Comparison of ENCODE assay signal across 16 cellular contexts in the genomic region with DNA sequence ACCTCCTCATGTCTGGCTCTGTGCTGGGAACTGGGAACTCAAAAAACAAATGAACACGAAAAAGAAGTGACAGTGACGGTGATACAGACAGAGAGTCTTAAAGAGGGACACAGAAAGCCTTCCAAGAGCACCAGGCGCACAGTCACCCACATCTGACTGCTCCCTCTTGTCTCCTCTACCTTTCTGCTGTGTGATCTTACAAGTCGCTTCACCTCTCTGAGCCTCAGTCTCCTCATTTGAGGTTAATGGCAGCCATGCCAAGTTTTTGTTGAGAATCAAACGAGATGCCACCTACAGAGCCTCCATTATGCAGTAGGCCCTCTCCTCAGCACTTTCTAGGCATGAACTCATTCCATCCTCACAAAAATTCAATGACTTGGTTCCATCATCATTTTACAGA. TPM values are rescaled to one million over a fixed set of nuclear protein-coding genes. Genes with fewer than 3 reads are reported as not detected.
DNase-seq lines count a peak whose midpoint lies in the region; ATAC-seq, FAIRE-seq and TF ChIP-seq lines count a peak whose summit lies in the region.
"Had no signal": no experiment of that assay in that cellular context is flagged by ENCODE, and none has a peak within 500 bp of the region (broad histone marks: within the 10 kb centered on the region; RNA-seq: fewer than 3 reads in every experiment).

No MANE protein-coding gene starts in this region.

- no peak for ATAC-seq in activated T-helper 17 cell treated with anti-CD3 and anti-CD28 coated beads, Interleukin-2, amount 50 U/mL, for 72 hours (replicated peaks)
- ATAC-seq in heart left ventricle (no peak), GM19035 (IDR thresholded peaks at IDR 0.05; ENCODE audit: unreplicated experiment) (no peak)

- peaks cover 57 to 100% (median 97%) of the 10 kb centered on the region in 10 experiments for H3K4me1 ChIP-seq in BLaER1 treated with 17β-estradiol and CSF1 and Interleukin-3, amounts not matched to agents 10 nM and 100 nM
- H3K4me1 ChIP-seq in heart left ventricle: peaks cover 0 to 61% (median 41%) of the 10 kb centered on the region in 12 donors
- peaks cover 0 to 24% (median 15%) of the 10 kb centered on the region in 4 donors for H3K4me1 ChIP-seq in sigmoid colon
- no peaks in the 10 kb centered on the region for H3K4me1 ChIP-seq in A673 (ENCODE audit: insufficient read depth, low read length, poor library complexity, severe bottlenecking)

- peaks cover 26 to 46% (median 37%) of the 10 kb centered on the region in 11 experiments for H3K27me3 ChIP-seq in BLaER1 treated with 17β-estradiol and CSF1 and Interleukin-3, amounts not matched to agents 10 nM and 100 nM
- H3K27me3 ChIP-seq in heart left ventricle (peaks cover 0 to 12% (median 0%) of the 10 kb centered on the region in 9 donors), sigmoid colon (peaks cover 6 to 25% (median 8%) of the 10 kb centered on the region in 3 donors), A673 (replicated peaks; ENCODE audit: insufficient read depth, low read depth, low read length, poor library complexity) (peaks cover 8% of the 10 kb centered on the region)

- DNase-seq in heart left ventricle (peak in 1 of 5 donors; percentile 6), sigmoid colon (peak; percentile 22), GM19239 (ENCODE audit: insufficient read length, low spot score) (no peak), A673 (ENCODE audit: low spot score) (no peak), DMS53 (lab: John Stamatoyannopoulos, UW) (no peak)
- DNase-seq: C1 segment of cervical spinal cord; hippocampal formation; NCI-H1930; occipital lobe; stimulated activated CD4-positive, alpha-beta T cell treated with anti-CD3 and anti-CD28 coated beads, Interleukin-15, amount 100 ng/mL, for 24 hours; stimulated activated CD8-positive, alpha-beta memory T cell treated with anti-CD3 and anti-CD28 coated beads, Interleukin-4, amount 100 ng/mL, for 48 hours had no signal

- H3K36me3 Mint-ChIP-seq in activated T-helper 17 cell treated with anti-CD3 and anti-CD28 coated beads, Interleukin-2, amount 50 U/mL, for 72 hours (ENCODE audit: low read depth): peaks cover 5% of the 10 kb centered on the region

- BruUV-seq in A673 (replicated peaks; lab: Mats Ljungman, UMichigan): no TSS peak

- intact Hi-C loops in heart left ventricle (cut with DNase I) (loop anchor here in 5 of 10 donors (2.0 to 5.0 kb wide), 5 partner anchors 35 to 220 kb away; a partner anchor contains a TSS), sigmoid colon (cut with DNase I) (no loop called here), A673 (cut with micrococcal nuclease; ENCODE audit: unreplicated experiment) (no loop called here)

- 67 to 78% (median 73%) methylated on average over 5 of the region's 5 CpGs for WGBS in heart left ventricle, 4 donors
- 82 to 84% methylated on average over 5 of the region's 5 CpGs for WGBS in sigmoid colon, 2 donors

- TF ChIP-seq EP300 in sigmoid colon (IDR thresholded peaks at IDR 0.05): no peak

- no peak overlapping the region for H3K4me3 ChIP-seq in BLaER1 treated with 17β-estradiol and CSF1 and Interleukin-3, amounts not matched to agents 10 nM and 100 nM
- peak overlapping the region; percentile 13 to 87 (median 76) for H3K4me3 ChIP-seq in heart left ventricle
- H3K4me3 ChIP-seq in sigmoid colon: peak overlapping the region in 3 of 4 donors; percentile 15 to 57 (median 51)
- H3K4me3 ChIP-seq in A673 (ENCODE audit: low read depth, low read length, poor library complexity, severe bottlenecking): no peak overlapping the region

- no peak for TF ChIP-seq CTCF in heart left ventricle (IDR thresholded peaks at IDR 0.05)
- no peak for TF ChIP-seq CTCF in sigmoid colon (IDR thresholded peaks at IDR 0.05)
- no peak for TF ChIP-seq CTCF in A673 (conservative IDR thresholded peaks at IDR 0.05; ENCODE audit: low read depth, low read length)

- H3K4me2 ChIP-seq in BLaER1 treated with 17β-estradiol and CSF1 and Interleukin-3, amounts not matched to agents 10 nM and 100 nM: peak overlapping the region; percentile 62 to 99 (median 96)

- H3K9me3 Mint-ChIP-seq in activated T-helper 17 cell treated with anti-CD3 and anti-CD28 coated beads, Interleukin-2, amount 50 U/mL, for 72 hours: no peaks in the 10 kb centered on the region

- peak overlapping the region in 9 of 11 experiments; percentile 6 to 64 (median 51); a peak in 13 of 22 replicates for H3K9ac ChIP-seq in BLaER1 treated with 17β-estradiol and CSF1 and Interleukin-3, amounts not matched to agents 10 nM and 100 nM

- peak overlapping the region in 7 of 11 experiments; percentile 37 to 76 (median 64); a peak in 8 of 22 replicates for H3K27ac ChIP-seq in BLaER1 treated with 17β-estradiol and CSF1 and Interleukin-3, amounts not matched to agents 10 nM and 100 nM
- H3K27ac ChIP-seq in heart left ventricle: peak overlapping the region; percentile 65 to 93 (median 78)
- peak overlapping the region; percentile 18 to 76 (median 40) for H3K27ac ChIP-seq in sigmoid colon
- H3K27ac ChIP-seq in A673 (ENCODE audit: low read depth, low read length, poor library complexity, severe bottlenecking): no peak overlapping the region

- peaks cover 0 to 25% (median 8%) of the 10 kb centered on the region in 11 experiments; a peak in 16 of 22 replicates for H4K20me1 ChIP-seq in BLaER1 treated with 17β-estradiol and CSF1 and Interleukin-3, amounts not matched to agents 10 nM and 100 nM

- POLR2A ChIA-PET in A673 (lab: Charles Lee; ENCODE audit: low non-redundant PET): no interaction called here

- H3K27ac Mint-ChIP-seq in activated T-helper 17 cell treated with anti-CD3 and anti-CD28 coated beads, Interleukin-2, amount 50 U/mL, for 72 hours: peak overlapping the region; percentile 23

- CTCF ChIA-PET in A673 (lab: Charles Lee): no interaction called here

- FAIRE-seq in GM19239 (lab: Jason Lieb, UNC): no peak
- FAIRE-seq: endometrium, G401.6 had no signal

- peaks cover 16% of the 10 kb centered on the region for H3K4me1 Mint-ChIP-seq in activated T-helper 17 cell treated with anti-CD3 and anti-CD28 coated beads, Interleukin-2, amount 50 U/mL, for 72 hours

- no peaks in the 10 kb centered on the region for H3K36me3 ChIP-seq in BLaER1 treated with 17β-estradiol and CSF1 and Interleukin-3, amounts not matched to agents 10 nM and 100 nM
- H3K36me3 ChIP-seq in heart left ventricle (peaks cover 0 to 38% (median 18%) of the 10 kb centered on the region in 9 donors), sigmoid colon (no peaks in the 10 kb centered on the region), A673 (ENCODE audit: insufficient read depth, low read length, poor library complexity, severe bottlenecking) (no peaks in the 10 kb centered on the region)

- no peak for TF ChIP-seq POLR2A in heart left ventricle (IDR thresholded peaks at IDR 0.05)
- TF ChIP-seq POLR2A in sigmoid colon (IDR thresholded peaks at IDR 0.05): no peak

- H3K4me3 Mint-ChIP-seq in activated T-helper 17 cell treated with anti-CD3 and anti-CD28 coated beads, Interleukin-2, amount 50 U/mL, for 72 hours: peak overlapping the region; percentile 2

- no peaks in the 10 kb centered on the region for H3K9me3 ChIP-seq in BLaER1 treated with 17β-estradiol and CSF1 and Interleukin-3, amounts not matched to agents 10 nM and 100 nM (replicated peaks in 1 of 11)
- H3K9me3 ChIP-seq in heart left ventricle: no peaks in the 10 kb centered on the region
- no peaks in the 10 kb centered on the region for H3K9me3 ChIP-seq in sigmoid colon
- no peaks in the 10 kb centered on the region for H3K9me3 ChIP-seq in A673 (ENCODE audit: low read depth, low read length, poor library complexity, severe bottlenecking)

- H3K27me3 Mint-ChIP-seq in activated T-helper 17 cell treated with anti-CD3 and anti-CD28 coated beads, Interleukin-2, amount 50 U/mL, for 72 hours: peaks cover 10% of the 10 kb centered on the region

RNA-seq across cellular contexts. Expression of a gene that starts 3.7 kb away (rescaled TPM):
- total RNA-seq in activated T-helper 17 cell treated with anti-CD3 and anti-CD28 coated beads, Interleukin-2, amount 50 U/mL, for 72 hours: 1 to 10 TPM; 4.5 to 5.6 TPM
- 10 to 100 TPM; 20.1 to 67.1 (median 26.9) TPM for total RNA-seq in heart left ventricle
- polyA plus RNA-seq in heart left ventricle: 10 to 100 TPM; 46.4 to 79.0 TPM
- 10 to 100 TPM in 3 of 4 donors, 1 to 10 TPM in 1; 6.4 to 30.7 (median 16.2) TPM for total RNA-seq in sigmoid colon
- 10 to 100 TPM in 1 of 3 donors, 1 to 10 TPM in 1, under 1 TPM in 1; 0.69 to 18.3 (median 1.8) TPM for polyA plus RNA-seq in sigmoid colon
- total RNA-seq in A673 (2021): not detected in 2 replicates

Comparison
In these comparisons a context has a peak if more than half of its experiments do, and no peak if none do; other contexts are left out.
1. H3K4me3 ChIP-seq: peak in heart left ventricle (12 of 12) and sigmoid colon (3 of 4); none in BLaER1 treated with 17β-estradiol and CSF1 and Interleukin-3, amounts not matched to agents 10 nM and 100 nM (0 of 10) and A673 (single experiment).